8 cellular contexts compared by ENCODE assay signal in genomic region chr3:4494807-4495200, GRCh38. TPM values are rescaled to one million over a fixed set of nuclear protein-coding genes. Genes with fewer than 3 reads are reported as not detected.
DNase-seq lines count a peak whose midpoint lies in the region; ATAC-seq, FAIRE-seq and TF ChIP-seq lines count a peak whose summit lies in the region.

No MANE protein-coding gene starts in this region.

- no peak for TF ChIP-seq RAD21 in HepG2 (CRISPR knock-in tag; IDR thresholded peaks at IDR 0.05)

- no peaks in the 10 kb centered on the region for H4K20me1 ChIP-seq in HepG2 (ENCODE audit: insufficient read depth, low read length)

- H3K27ac ChIP-seq in AG04450 (ENCODE audit: low read depth, low read length): no peak overlapping the region
- peak overlapping the region; percentile 33 to 92 (median 60) for H3K27ac ChIP-seq in Peyer's patch
- no peak overlapping the region for H3K27ac ChIP-seq in HepG2 (ENCODE audit: extremely low read length, insufficient read depth, low read length)
- no peak overlapping the region for H3K27ac ChIP-seq in foreskin keratinocyte

- H3K4me2 ChIP-seq in HepG2 (ENCODE audit: low read depth, low read length): peak overlapping the region; percentile 89

- peak overlapping the region; percentile 83 for H3K4me3 ChIP-seq in AG04450 (ENCODE audit: low read depth, low read length)
- peak overlapping the region; percentile 60 to 95 (median 76) for H3K4me3 ChIP-seq in Peyer's patch
- H3K4me3 ChIP-seq in HepG2 (replicated peaks in 1 of 3; ENCODE audit: insufficient read depth in 1 of 3, low read depth in 2 of 3, low read length in 3 of 3): no peak overlapping the region

- ATAC-seq in GM21423 (IDR thresholded peaks at IDR 0.05; ENCODE audit: unreplicated experiment): peak; percentile 18
- no peak for ATAC-seq in HepG2
- ATAC-seq in foreskin keratinocyte: no peak

- H3K9me3 ChIP-seq in AG04450 (ENCODE audit: control insufficient read depth, insufficient read depth, low read length): no peaks in the 10 kb centered on the region; the same call in 1 of the 2 replicates
- no peaks in the 10 kb centered on the region for H3K9me3 ChIP-seq in Peyer's patch
- no peaks in the 10 kb centered on the region for H3K9me3 ChIP-seq in HepG2 (ENCODE audit: low read length)

- in situ Hi-C loops in HepG2 (cut with HindIII; ENCODE audit: extremely low pct_ligation_motif_present, low pct_unique_long_range_greater_than_20kb): loop anchor here (5.0 kb wide), 1 partner anchor 72 kb away; no protein-coding TSS in a partner anchor

- H3K27me3 ChIP-seq in AG04450 (ENCODE audit: control insufficient read depth, insufficient read depth, low read length) (peaks cover 4% of the 10 kb centered on the region), Peyer's patch (no peaks in the 10 kb centered on the region), HepG2 (ENCODE audit: control insufficient read depth in 1 of 2, insufficient read depth in 2 of 2, low read length in 2 of 2) (no peaks in the 10 kb centered on the region; a peak in 1 of 5 replicates), foreskin keratinocyte (peaks cover 16% of the 10 kb centered on the region)

- FAIRE-seq in HepG2 (lab: Jason Lieb, UNC) (no peak), frontal cortex (lab: Jason Lieb, UNC) (no peak)

- H3K4me1 ChIP-seq in Peyer's patch (peaks cover 0 to 11% (median 0%) of the 10 kb centered on the region in 4 donors), HepG2 (ENCODE audit: insufficient read depth, low read length) (peaks cover 61% of the 10 kb centered on the region), foreskin keratinocyte (no peaks in the 10 kb centered on the region)

- no peak for TF ChIP-seq EP300 in HepG2 (IDR thresholded peaks at IDR 0.05; ENCODE audit: low read depth in 2 of 2, low read length in 2 of 2)
- TF ChIP-seq EP300 in HepG2 (CRISPR knock-in tag; IDR thresholded peaks at IDR 0.05; ENCODE audit: borderline replicate concordance): no peak

- no peak for TF ChIP-seq CTCF in AG04450 (IDR thresholded peaks at IDR 0.05; ENCODE audit: low read depth, low read length)
- TF ChIP-seq CTCF in Peyer's patch (IDR thresholded peaks at IDR 0.05): no peak
- TF ChIP-seq CTCF in HepG2 (CRISPR knock-in tag; IDR thresholded peaks at IDR 0.05): no peak
- no peak for TF ChIP-seq CTCF in foreskin keratinocyte (conservative IDR thresholded peaks at IDR 0.05)

- H2AFZ ChIP-seq in HepG2 (ENCODE audit: low read length): no peak overlapping the region

- DNase-seq in AG04450 (ENCODE audit: low read depth, low spot score) (no peak), Peyer's patch (no peak), HepG2 (ENCODE audit: low spot score) (no peak), foreskin keratinocyte (no peak), frontal cortex (ENCODE audit: low spot score in 2 of 2) (no peak), NCI-H1105 treated with DMSO at 0.1 percent for 48 hours (lab: John Stamatoyannopoulos, UW) (no peak), middle frontal gyrus (ENCODE audit: extremely low spot score, low spot score) (no peak)

- no TSS peak for BruUV-seq in HepG2 (replicated peaks; lab: Mats Ljungman, UMichigan)

- H3K79me2 ChIP-seq in HepG2 (ENCODE audit: insufficient read depth, low read length): peaks cover 4% of the 10 kb centered on the region

- H3K36me3 ChIP-seq in Peyer's patch: no peaks in the 10 kb centered on the region
- no peaks in the 10 kb centered on the region; a peak in 1 of 5 replicates for H3K36me3 ChIP-seq in HepG2 (replicated peaks in 1 of 2; ENCODE audit: control insufficient read depth in 1 of 2, insufficient read depth in 2 of 2, low read length in 2 of 2)

- intact Hi-C loops in HepG2 (cut with micrococcal nuclease; ENCODE audit: unreplicated experiment): loop anchor here (5.0 to 10.0 kb wide), 2 partner anchors 138 to 140 kb away; no protein-coding TSS in a partner anchor

- POLR2A ChIA-PET in AG04450 (lab: Yijun Ruan, JAX) (interaction anchor here (0.6 to 2.0 kb wide), 2 partner anchors 40 to 51 kb away, joined by 3 to 7 read pairs; no protein-coding TSS in a partner anchor), HepG2 (lab: Yijun Ruan, JAX) (interaction anchor here (3.3 kb wide), 1 partner anchor 13 kb away, joined by 120 read pairs; no protein-coding TSS in a partner anchor)

- CTCF ChIA-PET in AG04450 (lab: Charles Lee) (interaction anchor here (1.0 to 5.8 kb wide), 3 partner anchors 40 to 144 kb away, joined by 3 to 43 read pairs (median 30); no protein-coding TSS in a partner anchor), HepG2 (lab: Yijun Ruan, JAX; ENCODE audit: low intra/inter-chr PET ratio, low total read pairs) (no interaction called here)

- 87% methylated on average over 3 of the region's 3 CpGs for WGBS in HepG2 (ENCODE audit: low lambda C conversion rate)

- H3K9ac ChIP-seq in HepG2 (ENCODE audit: insufficient read depth, low read depth, low read length): no peak overlapping the region

- TF ChIP-seq POLR2A in Peyer's patch (IDR thresholded peaks at IDR 0.05): no peak
- no peak for TF ChIP-seq POLR2A in HepG2 (IDR thresholded peaks at IDR 0.05; ENCODE audit: insufficient read depth in 1 of 2, low read depth in 2 of 2, low read length in 2 of 2)

TF ChIP-seq in HepG2, 621 proteins besides CTCF, POLR2A, EP300 and RAD21 (continues in another document):
- TF ChIP-seq HMGA1 (CRISPR knock-in tag; conservative IDR thresholded peaks at IDR 0.05) (no peak), ZNF83 (CRISPR knock-in tag; IDR thresholded peaks at IDR 0.05; ENCODE audit: borderline replicate concordance) (no peak)

RNA-seq across cellular contexts. Expression of gene ITPR1, which starts 1.7 kb away (rescaled TPM):
- polyA plus RNA-seq in AG04450 (2011; rRNA removed) (6.7 and 7.4 TPM in 2 replicates), HepG2 (2011; rRNA removed) (6.3 and 10.0 TPM in 2 replicates), foreskin keratinocyte (0.66 and 0.84 TPM in 2 replicates)
- polyA minus RNA-seq in AG04450 (2011; rRNA and poly(A)+ RNA removed): 22.5 and 25.4 TPM in 2 replicates
- total RNA-seq in Peyer's patch (100 to 1,000 TPM in 1 of 4 donors, 10 to 100 TPM in 3; 13.3 to 142 (median 22.7) TPM), HepG2 (2016; rRNA removed; fragmentation: Illumina TruSeq; extraction: Trizol) (10.1 and 11.4 TPM in 2 replicates), foreskin keratinocyte (1.9 and 2.2 TPM in 2 replicates), frontal cortex (70.9 TPM)
- 1.5 and 2.1 TPM in 2 replicates for total RNA-seq in HepG2 (2016; cell fraction: cytosol; rRNA removed; fragmentation: Illumina TruSeq; extraction: Trizol; ENCODE audit: low read depth)
- 11.8 and 12.0 TPM in 2 replicates for total RNA-seq in HepG2 (2016; cell fraction: insoluble cytoplasmic fraction; rRNA removed; fragmentation: Illumina TruSeq; extraction: Trizol)
- 3.9 and 4.1 TPM in 2 replicates for total RNA-seq in HepG2 (2016; cell fraction: membrane; rRNA removed; fragmentation: Illumina TruSeq; extraction: Trizol)
- total RNA-seq in HepG2 (2016; cell fraction: nucleus; rRNA removed; fragmentation: Illumina TruSeq; extraction: Trizol): 32.1 and 34.1 TPM in 2 replicates
- 4.4 and 4.5 TPM in 2 replicates for polyA plus RNA-seq in HepG2 (2011; cell fraction: cytosol; rRNA removed)
- polyA plus RNA-seq in HepG2 (2011; cell fraction: nucleus; rRNA removed): 9.3 and 10.4 TPM in 2 replicates
- 9.7 and 13.7 TPM in 2 replicates for polyA plus RNA-seq in HepG2 (2012)
- polyA plus RNA-seq in HepG2 (2016; cell fraction: cytosol; fragmentation: Illumina TruSeq; extraction: Trizol; ENCODE audit: low read depth): 0.59 and 0.74 TPM in 2 replicates
- polyA plus RNA-seq in HepG2 (2016; cell fraction: insoluble cytoplasmic fraction; fragmentation: Illumina TruSeq; extraction: Trizol; ENCODE audit: low read depth): 5.4 and 5.7 TPM in 2 replicates
- polyA plus RNA-seq in HepG2 (2016; cell fraction: membrane; fragmentation: Illumina TruSeq; extraction: Trizol; ENCODE audit: low read depth): 0.90 and 1.2 TPM in 2 replicates
- polyA plus RNA-seq in HepG2 (2016; cell fraction: nucleus; fragmentation: Illumina TruSeq; extraction: Trizol; ENCODE audit: insufficient read depth, low read depth): 12.6 and 14.0 TPM in 2 replicates
- 31.4 and 330 TPM in 2 replicates for polyA minus RNA-seq in HepG2 (2011; rRNA and poly(A)+ RNA removed; ENCODE audit: low replicate concordance)
- 12.1 and 15.5 TPM in 2 replicates for polyA minus RNA-seq in HepG2 (2011; cell fraction: cytosol; rRNA and poly(A)+ RNA removed)
- 75.3 and 85.2 TPM in 2 replicates for polyA minus RNA-seq in HepG2 (2011; cell fraction: nucleus; rRNA and poly(A)+ RNA removed)

RNA-seq across cellular contexts. Expression of gene SUMF1, which starts 27.7 kb away (rescaled TPM):
- polyA plus RNA-seq in AG04450 (2011; rRNA removed) (46.5 and 51.4 TPM in 2 replicates), HepG2 (2011; rRNA removed) (18.5 and 19.4 TPM in 2 replicates), foreskin keratinocyte (14.6 and 17.5 TPM in 2 replicates)
- polyA minus RNA-seq in AG04450 (2011; rRNA and poly(A)+ RNA removed): 29.4 and 31.3 TPM in 2 replicates
- total RNA-seq in Peyer's patch (10 to 100 TPM; 15.7 to 28.9 (median 26.8) TPM), HepG2 (2016; rRNA removed; fragmentation: Illumina TruSeq; extraction: Trizol) (14.1 and 28.9 TPM in 2 replicates), foreskin keratinocyte (22.4 and 22.5 TPM in 2 replicates), frontal cortex (25.7 TPM)
- total RNA-seq in HepG2 (2016; cell fraction: cytosol; rRNA removed; fragmentation: Illumina TruSeq; extraction: Trizol; ENCODE audit: low read depth): 9.1 and 10.4 TPM in 2 replicates
- total RNA-seq in HepG2 (2016; cell fraction: insoluble cytoplasmic fraction; rRNA removed; fragmentation: Illumina TruSeq; extraction: Trizol): 15.7 and 30.9 TPM in 2 replicates
- 10.4 and 11.0 TPM in 2 replicates for total RNA-seq in HepG2 (2016; cell fraction: membrane; rRNA removed; fragmentation: Illumina TruSeq; extraction: Trizol)
- 35.9 and 39.6 TPM in 2 replicates for total RNA-seq in HepG2 (2016; cell fraction: nucleus; rRNA removed; fragmentation: Illumina TruSeq; extraction: Trizol)
- polyA plus RNA-seq in HepG2 (2011; cell fraction: cytosol; rRNA removed): 25.4 and 26.1 TPM in 2 replicates
- 23.9 and 25.8 TPM in 2 replicates for polyA plus RNA-seq in HepG2 (2011; cell fraction: nucleus; rRNA removed)
- 13.5 and 16.1 TPM in 2 replicates for polyA plus RNA-seq in HepG2 (2012)
- polyA plus RNA-seq in HepG2 (2016; cell fraction: cytosol; fragmentation: Illumina TruSeq; extraction: Trizol; ENCODE audit: low read depth): 2.1 and 2.6 TPM in 2 replicates
- polyA plus RNA-seq in HepG2 (2016; cell fraction: insoluble cytoplasmic fraction; fragmentation: Illumina TruSeq; extraction: Trizol; ENCODE audit: low read depth): 11.5 and 12.3 TPM in 2 replicates
- polyA plus RNA-seq in HepG2 (2016; cell fraction: membrane; fragmentation: Illumina TruSeq; extraction: Trizol; ENCODE audit: low read depth): 4.8 and 5.8 TPM in 2 replicates
- 26.9 and 28.6 TPM in 2 replicates for polyA plus RNA-seq in HepG2 (2016; cell fraction: nucleus; fragmentation: Illumina TruSeq; extraction: Trizol; ENCODE audit: insufficient read depth, low read depth)
- polyA minus RNA-seq in HepG2 (2011; rRNA and poly(A)+ RNA removed; ENCODE audit: low replicate concordance): 41.6 and 45.0 TPM in 2 replicates
- polyA minus RNA-seq in HepG2 (2011; cell fraction: cytosol; rRNA and poly(A)+ RNA removed): 10.6 and 13.7 TPM in 2 replicates
- 63.1 and 66.0 TPM in 2 replicates for polyA minus RNA-seq in HepG2 (2011; cell fraction: nucleus; rRNA and poly(A)+ RNA removed)

Comparison
In these comparisons a context has a peak if more than half of its experiments do, and no peak if none do; other contexts are left out.
1. H3K27ac ChIP-seq: peak in Peyer's patch (4 of 4); none in AG04450 (single experiment), HepG2 (single experiment) and foreskin keratinocyte (single experiment).
2. H3K4me3 ChIP-seq: peak in AG04450 (single experiment) and Peyer's patch (4 of 4); none in HepG2 (0 of 3).